Comparison of ENCODE assay signal across 8 cellular contexts in genomic region chr16:21881988-21882387, GRCh38. TPM values are rescaled to one million over a fixed set of nuclear protein-coding genes. Genes with fewer than 3 reads are reported as not detected.
DNase-seq lines count a peak whose midpoint lies in the region; ATAC-seq and TF ChIP-seq lines count a peak whose summit lies in the region.
"Not testable (repeated sequence)": the region's sequence is repeated elsewhere in the genome, so short reads cannot be mapped to it uniquely, and the experiment has no call there.

No MANE protein-coding gene starts in this region.

- DNase-seq in CD8-positive, alpha-beta memory T cell = peak in 3 of 5 donors; percentile 17 to 44 (median 19)
- DNase-seq in NB4 (ENCODE audit: low read depth) = peak; percentile 25
- peak; percentile 49 for DNase-seq in activated CD4-positive, alpha-beta T cell treated with anti-CD3 and anti-CD28 coated beads for 36 hours
- peak; percentile 49 for DNase-seq in activated CD8-positive, alpha-beta memory T cell treated with anti-CD3 and anti-CD28 coated beads, Interleukin-2, amount 10 ng/mL, durations not matched to agents 7 days and 5 days
- peak; percentile 60 for DNase-seq in activated effector memory CD4-positive, alpha-beta T cell treated with anti-CD3 and anti-CD28 coated beads, Interleukin-2, amount 50 U/mL, for 16 hours
- DNase-seq in Right ventricle myocardium inferior (ENCODE audit: missing footprints) = peak; percentile 15
- peak; percentile 60 for DNase-seq in spleen
- DNase-seq in thyroid gland = peak; percentile 1 to 27

- H3K4me3 ChIP-seq in CD8-positive, alpha-beta memory T cell (ENCODE audit: low read length); NB4 (ENCODE audit: low read depth, low read length); spleen; thyroid gland (replicated peaks in 1 of 3): not testable (repeated sequence)

- CTCF ChIA-PET in CD8-positive, alpha-beta memory T cell (lab: Charles Lee); activated CD4-positive, alpha-beta T cell treated with anti-CD3 and anti-CD28 coated beads for 36 hours (lab: Charles Lee); activated CD8-positive, alpha-beta memory T cell treated with anti-CD3 and anti-CD28 coated beads, Interleukin-2, amount 10 ng/mL, durations not matched to agents 7 days and 5 days (lab: Charles Lee): not testable (repeated sequence)

- not testable (repeated sequence) for H3K27ac ChIP-seq in CD8-positive, alpha-beta memory T cell (ENCODE audit: low read depth, low read length)
- H3K27ac ChIP-seq in spleen (peak overlapping the region in 2 of 8 donors; percentile 25 to 53), thyroid gland (peak overlapping the region in 1 of 3 donors; percentile 13)

- not testable (repeated sequence) for H3K36me3 ChIP-seq in CD8-positive, alpha-beta memory T cell (ENCODE audit: insufficient read depth, low read length); spleen; thyroid gland

- H3K4me1 ChIP-seq in CD8-positive, alpha-beta memory T cell (ENCODE audit: insufficient read depth, low read length); spleen; thyroid gland: not testable (repeated sequence)

- not testable (repeated sequence) for H3K27me3 Mint-ChIP-seq in CD8-positive, alpha-beta memory T cell; activated CD4-positive, alpha-beta T cell treated with anti-CD3 and anti-CD28 coated beads for 36 hours; activated CD8-positive, alpha-beta memory T cell treated with anti-CD3 and anti-CD28 coated beads, Interleukin-2, amount 10 ng/mL, durations not matched to agents 7 days and 5 days

- not testable (repeated sequence) for H3K9me3 Mint-ChIP-seq in CD8-positive, alpha-beta memory T cell; activated CD4-positive, alpha-beta T cell treated with anti-CD3 and anti-CD28 coated beads for 36 hours (ENCODE audit: low read depth); activated CD8-positive, alpha-beta memory T cell treated with anti-CD3 and anti-CD28 coated beads, Interleukin-2, amount 10 ng/mL, durations not matched to agents 7 days and 5 days (ENCODE audit: low read depth)

- not testable (repeated sequence) for TF ChIP-seq POLR2A in NB4 (IDR thresholded peaks at IDR 0.05; ENCODE audit: extremely low read depth, insufficient read length); spleen (IDR thresholded peaks at IDR 0.05); thyroid gland (IDR thresholded peaks at IDR 0.05)

- intact Hi-C loops in activated CD4-positive, alpha-beta T cell treated with anti-CD3 and anti-CD28 coated beads for 36 hours (cut with DNase I, micrococcal nuclease); Right ventricle myocardium inferior (cut with DNase I); spleen (cut with DNase I; ENCODE audit: low total_unique reads); thyroid gland (cut with DNase I): not testable (repeated sequence)

- POLR2A ChIA-PET in CD8-positive, alpha-beta memory T cell (lab: Charles Lee); activated CD4-positive, alpha-beta T cell treated with anti-CD3 and anti-CD28 coated beads for 36 hours (lab: Charles Lee): not testable (repeated sequence)

- not testable (repeated sequence) for H3K4me3 Mint-ChIP-seq in CD8-positive, alpha-beta memory T cell; activated CD4-positive, alpha-beta T cell treated with anti-CD3 and anti-CD28 coated beads for 36 hours; activated CD8-positive, alpha-beta memory T cell treated with anti-CD3 and anti-CD28 coated beads, Interleukin-2, amount 10 ng/mL, durations not matched to agents 7 days and 5 days

- not testable (repeated sequence) for ATAC-seq in activated CD4-positive, alpha-beta T cell treated with anti-CD3 and anti-CD28 coated beads for 36 hours; activated CD8-positive, alpha-beta memory T cell treated with anti-CD3 and anti-CD28 coated beads, Interleukin-2, amount 10 ng/mL, durations not matched to agents 7 days and 5 days; Right ventricle myocardium inferior

- H3K27me3 ChIP-seq in CD8-positive, alpha-beta memory T cell (ENCODE audit: insufficient read depth, low read length, poor library complexity, severe bottlenecking); spleen (replicated peaks in 1 of 7); thyroid gland: not testable (repeated sequence)

- 11 to 28% (median 22%) methylated on average over 3 of the region's 3 CpGs for WGBS in spleen, 5 donors
- WGBS in thyroid gland, 2 donors = 11 to 38% methylated on average over 1 to 3 of the region's 3 CpGs

- H3K9me3 ChIP-seq in CD8-positive, alpha-beta memory T cell (ENCODE audit: low read length); spleen; thyroid gland: not testable (repeated sequence)

- H3K4me1 Mint-ChIP-seq in CD8-positive, alpha-beta memory T cell; activated CD4-positive, alpha-beta T cell treated with anti-CD3 and anti-CD28 coated beads for 36 hours; activated CD8-positive, alpha-beta memory T cell treated with anti-CD3 and anti-CD28 coated beads, Interleukin-2, amount 10 ng/mL, durations not matched to agents 7 days and 5 days: not testable (repeated sequence)

- peak overlapping the region in 3 of 8 donors; percentile 57 to 96 (median 81) for H3K27ac Mint-ChIP-seq in CD8-positive, alpha-beta memory T cell
- not testable (repeated sequence) for H3K27ac Mint-ChIP-seq in activated CD4-positive, alpha-beta T cell treated with anti-CD3 and anti-CD28 coated beads for 36 hours; activated CD8-positive, alpha-beta memory T cell treated with anti-CD3 and anti-CD28 coated beads, Interleukin-2, amount 10 ng/mL, durations not matched to agents 7 days and 5 days

- TF ChIP-seq CTCF in NB4 (IDR thresholded peaks at IDR 0.05; ENCODE audit: low read depth, low read length); spleen (IDR thresholded peaks at IDR 0.05 in 8 of 11, conservative IDR thresholded peaks at IDR 0.05 in 3 of 11); thyroid gland (IDR thresholded peaks at IDR 0.05): not testable (repeated sequence)

- not testable (repeated sequence) for H3K36me3 Mint-ChIP-seq in CD8-positive, alpha-beta memory T cell; activated CD4-positive, alpha-beta T cell treated with anti-CD3 and anti-CD28 coated beads for 36 hours (ENCODE audit: low read depth); activated CD8-positive, alpha-beta memory T cell treated with anti-CD3 and anti-CD28 coated beads, Interleukin-2, amount 10 ng/mL, durations not matched to agents 7 days and 5 days

RNA-seq across cellular contexts. Expression of gene NPIPB4, which starts 24.4 kb away (rescaled TPM):
- 100 to 1,000 TPM; 105 to 111 TPM for total RNA-seq in CD8-positive, alpha-beta memory T cell
- polyA plus RNA-seq in CD8-positive, alpha-beta memory T cell = 7.8 TPM
- total RNA-seq in activated CD4-positive, alpha-beta T cell treated with anti-CD3 and anti-CD28 coated beads for 36 hours = 100 to 1,000 TPM; 109 to 121 TPM
- total RNA-seq in activated CD8-positive, alpha-beta memory T cell treated with anti-CD3 and anti-CD28 coated beads, Interleukin-2, amount 10 ng/mL, durations not matched to agents 7 days and 5 days = 100 to 1,000 TPM; 196 to 272 TPM
- total RNA-seq in Right ventricle myocardium inferior (21.2 TPM), spleen (100 to 1,000 TPM in 6 of 7 donors, 10 to 100 TPM in 1; 86.6 to 470 (median 154) TPM), thyroid gland (10 to 100 TPM; 23.8 to 85.4 (median 43.0) TPM)
- polyA plus RNA-seq in spleen = 10 to 100 TPM; 16.5 to 26.4 (median 22.5) TPM
